ENCODE assay signal across 1 cellular context in genomic region chr10:113992601-113993011, GRCh38.
TF ChIP-seq lines count a peak whose summit lies in the region.

No MANE protein-coding gene starts in this region.

TF ChIP-seq in GM23338, 12 proteins besides CTCF, POLR2A, EP300 and RAD21 (continued from another document):
- no peak for TF ChIP-seq REST (IDR thresholded peaks at IDR 0.05; ENCODE audit: unreplicated experiment)
TF ChIP-seq in GM23338: peak in this region for 0.
